ENCODE assay signal across 36 cellular contexts in the genomic region with DNA sequence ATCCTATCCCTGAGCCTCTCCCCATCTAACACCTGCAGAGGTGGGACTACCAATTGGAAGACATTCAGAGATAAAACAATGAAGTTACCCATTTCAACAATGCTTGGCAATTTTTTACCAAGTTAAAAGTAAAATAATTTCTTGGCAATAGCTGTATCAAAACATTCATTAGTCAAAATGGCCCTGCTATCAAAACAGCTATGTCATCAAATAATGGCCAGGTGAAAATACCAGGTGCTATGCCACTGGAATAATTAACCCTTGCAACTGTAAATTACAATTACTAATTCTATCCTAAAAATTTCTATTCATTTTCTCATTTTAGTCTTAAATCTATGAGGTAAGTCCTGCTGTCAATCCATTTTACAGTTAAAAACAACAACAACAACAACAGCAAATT. TPM values are rescaled to one million over a fixed set of nuclear protein-coding genes. Genes with fewer than 3 reads are reported as not detected.
"Had no signal": no experiment of that assay in that cellular context is flagged by ENCODE, and none has a peak within 500 bp of the region (broad histone marks: within the 10 kb centered on the region; RNA-seq: fewer than 3 reads in every experiment).

No MANE protein-coding gene starts in this region.

- FAIRE-seq: astrocyte, TTC549 had no signal

- H3K36me3 ChIP-seq: adrenal gland, brain microvascular endothelial cell, breast epithelium had no signal

- H3K27ac ChIP-seq: adrenal gland, body of pancreas, brain microvascular endothelial cell, breast epithelium, VCaP had no signal

- DNase-seq: activated B cell treated with CpG ODN at 0.5 μM for 24 hours; activated CD4-positive, alpha-beta memory T cell treated with anti-CD3 and anti-CD28 coated beads for 36 hours; activated CD4-positive, alpha-beta T cell treated with anti-CD3 and anti-CD28 coated beads for 4 hours; activated CD4-positive, alpha-beta T cell treated with anti-CD3 and anti-CD28 coated beads, Interleukin-2, amount 10 ng/mL, durations not matched to agents 24 days and 14 days; activated CD4-positive, alpha-beta T cell treated with anti-CD3 and anti-CD28 coated beads, Interleukin-2, amount 50 U/mL, for 1 hour; activated CD4-positive, alpha-beta T cell treated with anti-CD3 and anti-CD28 coated beads, Interleukin-2, amount 50 U/mL, for 4 hours; activated CD4-positive, CD25-positive, alpha-beta regulatory T cell treated with anti-CD3 and anti-CD28 coated beads, Interleukin-2, amount 50 U/mL, for 72 hours; activated CD8-positive, alpha-beta memory T cell treated with anti-CD3 and anti-CD28 coated beads, Interleukin-2, amount 50 U/mL, for 4 hours; activated CD8-positive, alpha-beta T cell treated with anti-CD3 and anti-CD28 coated beads for 36 hours; activated effector memory CD4-positive, alpha-beta T cell treated with anti-CD3 and anti-CD28 coated beads, Interleukin-2, amount 50 U/mL, for 16 hours; activated gamma-delta T cell treated with Interleukin-2 at 50 U/mL for 16 hours; activated naive CD4-positive, alpha-beta T cell; activated naive CD4-positive, alpha-beta T cell treated with anti-CD3 and anti-CD28 coated beads for 36 hours; activated naive CD4-positive, alpha-beta T cell treated with anti-CD3 and anti-CD28 coated beads, Interleukin-2, amount 50 U/mL, for 16 hours; activated naive CD8-positive, alpha-beta T cell treated with anti-CD3 and anti-CD28 coated beads for 36 hours; activated T-cell treated with anti-CD3 and anti-CD28 coated beads for 4 hours; activated T-cell treated with anti-CD3 and anti-CD28 coated beads, Interleukin-2, amount 50 U/mL, for 1 hour; activated T-cell treated with anti-CD3 and anti-CD28 coated beads, Interleukin-2, amount 50 U/mL, for 4 hours; activated T-cell treated with anti-CD3 and anti-CD28 coated beads, Interleukin-2, amount 50 U/mL, for 72 hours; adrenal gland; amniotic stem cell; aorta; body of pancreas; brain microvascular endothelial cell; central memory CD4-positive, alpha-beta T cell; T-helper 1 cell; T-helper 2 cell; T-helper 9 cell had no signal

- H3K9me3 ChIP-seq: adrenal gland, body of pancreas, breast epithelium had no signal

- H3K4me1 ChIP-seq: adrenal gland, body of pancreas, breast epithelium had no signal

- H3K4me3 ChIP-seq: adrenal gland, body of pancreas, breast epithelium had no signal

- H3K27me3 ChIP-seq: adrenal gland, body of pancreas, brain microvascular endothelial cell, breast epithelium had no signal

- ATAC-seq: activated CD8-positive, alpha-beta T cell treated with anti-CD3 and anti-CD28 coated beads for 36 hours; activated naive CD4-positive, alpha-beta T cell treated with anti-CD3 and anti-CD28 coated beads, Interleukin-2, amount 50 U/mL, for 72 hours; activated T-cell treated with anti-CD3 and anti-CD28 coated beads, Interleukin-2, amount 50 U/mL, for 4 hours; activated T-cell treated with anti-CD3 and anti-CD28 coated beads, Interleukin-2, amount 50 U/mL, for 72 hours; activated T-helper 17 cell treated with anti-CD3 and anti-CD28 coated beads, Interleukin-2, amount 50 U/mL, for 72 hours; body of pancreas had no signal

RNA-seq across cellular contexts. Expression of a gene that starts 43.3 kb away (rescaled TPM):
- total RNA-seq: activated B cell treated with CpG ODN at 0.5 μM for 24 hours; activated CD4-positive, alpha-beta memory T cell treated with anti-CD3 and anti-CD28 coated beads for 36 hours; activated CD4-positive, alpha-beta T cell treated with anti-CD3 and anti-CD28 coated beads, Interleukin-2, amount 10 ng/mL, durations not matched to agents 24 days and 14 days; activated CD8-positive, alpha-beta memory T cell treated with anti-CD3 and anti-CD28 coated beads for 36 hours; activated CD8-positive, alpha-beta T cell treated with anti-CD3 and anti-CD28 coated beads for 36 hours; activated naive CD4-positive, alpha-beta T cell treated with anti-CD3 and anti-CD28 coated beads for 36 hours; activated naive CD4-positive, alpha-beta T cell treated with anti-CD3 and anti-CD28 coated beads, Interleukin-2, amount 50 U/mL, for 72 hours; activated naive CD8-positive, alpha-beta T cell treated with anti-CD3 and anti-CD28 coated beads for 36 hours; activated T-cell treated with anti-CD3 and anti-CD28 coated beads, Interleukin-2, amount 50 U/mL, for 4 hours; activated T-cell treated with anti-CD3 and anti-CD28 coated beads, Interleukin-2, amount 50 U/mL, for 72 hours; activated T-helper 1 cell treated with anti-CD3 and anti-CD28 coated beads, Interleukin-12 subunit alpha, Interleukin-12 subunit beta, Interleukin-2, Interleukin-4 antibody, amounts not matched to agents 30 ng/mL and 10 ng/mL and 1 ng/mL, durations not matched to agents 14 hours and 24 hours and 36 hours; activated T-helper 17 cell treated with anti-CD3 and anti-CD28 coated beads, Interleukin-2, amount 50 U/mL, for 72 hours had no signal
